ENCODE assay signal across 8 cellular contexts in genomic region chr16:4373909-4374742, GRCh38. TPM values are rescaled to one million over a fixed set of nuclear protein-coding genes. Genes with fewer than 3 reads are reported as not detected.
A peak's percentile ranks its signal among the peaks of the same experiment; 100 is the strongest.
DNase-seq lines count a peak whose midpoint lies in the region; ATAC-seq and TF ChIP-seq lines count a peak whose summit lies in the region.

No MANE protein-coding gene starts in this region.

- H3K18ac ChIP-seq in neuronal stem cell (ENCODE audit: low read length): peak overlapping the region; percentile 94

- peak overlapping the region; percentile 11 for H2BK12ac ChIP-seq in neuronal stem cell (ENCODE audit: low read length)

- H3K9ac ChIP-seq in BLaER1 treated with 17β-estradiol and CSF1 and Interleukin-3, amounts not matched to agents 10 nM and 100 nM: peak overlapping the region in 10 of 11 experiments; percentile 27 to 81 (median 66); a peak in 15 of 22 replicates
- H3K9ac ChIP-seq in neuronal stem cell (ENCODE audit: low read depth, low read length, poor library complexity): peak overlapping the region; percentile 84

- DNase-seq in RWPE2 (ENCODE audit: low spot score) (no peak), fibroblast of peridontal ligament (ENCODE audit: extremely low read depth) (peak; percentile 96), neuronal stem cell (ENCODE audit: low spot score) (no peak), OCI-M2 (lab: John Stamatoyannopoulos, UW; ENCODE audit: unreplicated experiment) (no peak)

- no peak for TF ChIP-seq CTCF in RWPE2 (IDR thresholded peaks at IDR 0.05; ENCODE audit: poor library complexity, severe bottlenecking)

- peaks cover 79 to 96% (median 83%) of the 10 kb centered on the region in 10 experiments for H3K4me1 ChIP-seq in BLaER1 treated with 17β-estradiol and CSF1 and Interleukin-3, amounts not matched to agents 10 nM and 100 nM
- H3K4me1 ChIP-seq in RWPE2 (ENCODE audit: insufficient read depth, poor library complexity, severe bottlenecking) (peaks cover 54% of the 10 kb centered on the region), neuronal stem cell (ENCODE audit: control insufficient read depth in 2 of 2, insufficient read depth in 1 of 2, low read depth in 1 of 2, low read length in 2 of 2) (peaks cover 46 to 48% of the 10 kb centered on the region in 2 donors)

- H3K27ac ChIP-seq in BLaER1 treated with 17β-estradiol and CSF1 and Interleukin-3, amounts not matched to agents 10 nM and 100 nM: peak overlapping the region in 6 of 11 experiments; percentile 15 to 46 (median 36); a peak in 10 of 22 replicates
- H3K27ac ChIP-seq in RWPE2 (ENCODE audit: poor library complexity, severe bottlenecking): peak overlapping the region; percentile 94
- peak overlapping the region; percentile 61 for H3K27ac ChIP-seq in neuronal stem cell (replicated peaks; ENCODE audit: low read length)

- no peak overlapping the region for H3K23ac ChIP-seq in neuronal stem cell (ENCODE audit: low read depth, low read length, poor library complexity)

- H2BK5ac ChIP-seq in neuronal stem cell (ENCODE audit: low read length): peak overlapping the region; percentile 7

- H2AFZ ChIP-seq in neuronal stem cell (ENCODE audit: low read length): peak overlapping the region; percentile 84

- H3K14ac ChIP-seq in neuronal stem cell (ENCODE audit: low read length): no peak overlapping the region

- no peaks in the 10 kb centered on the region for H3K27me3 ChIP-seq in BLaER1 treated with 17β-estradiol and CSF1 and Interleukin-3, amounts not matched to agents 10 nM and 100 nM
- H3K27me3 ChIP-seq in RWPE2 (ENCODE audit: insufficient read depth, poor library complexity, severe bottlenecking) (no peaks in the 10 kb centered on the region), neuronal stem cell (ENCODE audit: control insufficient read depth in 3 of 3, insufficient read depth in 3 of 3, low read depth in 1 of 3, low read length in 3 of 3) (no peaks in the 10 kb centered on the region)

- no peak overlapping the region for H4K8ac ChIP-seq in neuronal stem cell (ENCODE audit: low read depth, low read length)

- no CpG with 5 or more reads among the region's 30 CpGs for WGBS in neuronal stem cell (ENCODE audit: extremely low coverage in 2 of 2, insufficient read length in 2 of 2, insufficient replicate concordance in 1 of 2), 2 donors

- no peak overlapping the region for H3K4ac ChIP-seq in neuronal stem cell (ENCODE audit: low read length)

- ATAC-seq in RWPE2 (ENCODE audit: low read depth) (peak; percentile 14), GM19328 (IDR thresholded peaks at IDR 0.05; ENCODE audit: unreplicated experiment) (no peak), HG02571 (IDR thresholded peaks at IDR 0.05; ENCODE audit: unreplicated experiment) (no peak), HG02938 (IDR thresholded peaks at IDR 0.05; ENCODE audit: unreplicated experiment) (no peak)

- peaks cover 9% of the 10 kb centered on the region for H3K79me1 ChIP-seq in neuronal stem cell (ENCODE audit: low read depth, low read length)

- no peaks in the 10 kb centered on the region for H3K9me3 ChIP-seq in BLaER1 treated with 17β-estradiol and CSF1 and Interleukin-3, amounts not matched to agents 10 nM and 100 nM (replicated peaks in 1 of 11)
- H3K9me3 ChIP-seq in RWPE2 (ENCODE audit: severe bottlenecking): no peaks in the 10 kb centered on the region
- no peaks in the 10 kb centered on the region for H3K9me3 ChIP-seq in neuronal stem cell (replicated peaks in 1 of 2; ENCODE audit: control insufficient read depth in 2 of 2, insufficient read depth in 1 of 2, low read depth in 1 of 2, low read length in 2 of 2)

- H3K36me3 ChIP-seq in BLaER1 treated with 17β-estradiol and CSF1 and Interleukin-3, amounts not matched to agents 10 nM and 100 nM: peaks cover 0 to 54% (median 9%) of the 10 kb centered on the region in 11 experiments; a peak in 11 of 22 replicates
- H3K36me3 ChIP-seq in RWPE2 (ENCODE audit: low read depth) (no peaks in the 10 kb centered on the region), neuronal stem cell (replicated peaks in 1 of 2; ENCODE audit: control insufficient read depth in 2 of 2, insufficient read depth in 2 of 2, low read length in 2 of 2) (no peaks in the 10 kb centered on the region)

- H4K91ac ChIP-seq in neuronal stem cell (ENCODE audit: low read depth, low read length, poor library complexity): peak overlapping the region; percentile 26

- no peak overlapping the region for H3K4me3 ChIP-seq in BLaER1 treated with 17β-estradiol and CSF1 and Interleukin-3, amounts not matched to agents 10 nM and 100 nM
- H3K4me3 ChIP-seq in RWPE2 (ENCODE audit: severe bottlenecking): peak overlapping the region; percentile 91
- peak overlapping the region; percentile 3 to 28 for H3K4me3 ChIP-seq in neuronal stem cell (ENCODE audit: low read length in 2 of 2)

- peaks cover 85 to 99% (median 97%) of the 10 kb centered on the region in 11 experiments for H4K20me1 ChIP-seq in BLaER1 treated with 17β-estradiol and CSF1 and Interleukin-3, amounts not matched to agents 10 nM and 100 nM

- peak overlapping the region; percentile 99 for H2AK5ac ChIP-seq in neuronal stem cell (ENCODE audit: low read depth, low read length)

- H2BK120ac ChIP-seq in neuronal stem cell (ENCODE audit: low read depth, low read length): peak overlapping the region; percentile 76

- H2BK15ac ChIP-seq in neuronal stem cell (ENCODE audit: low read length): peak overlapping the region; percentile 99

- peak overlapping the region; percentile 97 to 100 (median 99) for H3K4me2 ChIP-seq in BLaER1 treated with 17β-estradiol and CSF1 and Interleukin-3, amounts not matched to agents 10 nM and 100 nM
- H3K4me2 ChIP-seq in neuronal stem cell (ENCODE audit: insufficient read depth, low read length, poor library complexity, severe bottlenecking): peak overlapping the region; percentile 48

RNA-seq across cellular contexts. Expression of gene VASN, which starts 2.5 kb away (rescaled TPM):
- polyA plus RNA-seq in neuronal stem cell (2013, experiment 1 of 2): 7.8 TPM
- 7.6 TPM for polyA plus RNA-seq in neuronal stem cell (2013, experiment 2 of 2)

RNA-seq across cellular contexts. Expression of gene PAM16, which starts 23.0 kb away (rescaled TPM):
- polyA plus RNA-seq in neuronal stem cell (2013, experiment 1 of 2): 76.9 TPM
- polyA plus RNA-seq in neuronal stem cell (2013, experiment 2 of 2): 74.7 TPM

RNA-seq across cellular contexts. Expression of gene CORO7, which starts 42.3 kb away (rescaled TPM):
- 8.9 TPM for polyA plus RNA-seq in neuronal stem cell (2013, experiment 1 of 2)
- polyA plus RNA-seq in neuronal stem cell (2013, experiment 2 of 2): 10.3 TPM

RNA-seq across cellular contexts. Expression of gene DNAJA3, which starts 51.5 kb away (rescaled TPM):
- 34.6 TPM for polyA plus RNA-seq in neuronal stem cell (2013, experiment 1 of 2)
- 34.4 TPM for polyA plus RNA-seq in neuronal stem cell (2013, experiment 2 of 2)

RNA-seq across cellular contexts. Expression of gene GLIS2, which starts 58.3 kb away (rescaled TPM):
- polyA plus RNA-seq in neuronal stem cell (2013, experiment 1 of 2): 7.6 TPM
- 7.9 TPM for polyA plus RNA-seq in neuronal stem cell (2013, experiment 2 of 2)

Comparison
In these comparisons a context has a peak if more than half of its experiments do, and no peak if none do; other contexts are left out.
1. H3K27ac ChIP-seq: peak in every context shown above with its lines; median percentile 94 in RWPE2; 61 in neuronal stem cell; 36 in BLaER1 treated with 17β-estradiol and CSF1 and Interleukin-3, amounts not matched to agents 10 nM and 100 nM.
2. H3K4me3 ChIP-seq: peak in RWPE2 (single experiment) and neuronal stem cell (2 of 2); none in BLaER1 treated with 17β-estradiol and CSF1 and Interleukin-3, amounts not matched to agents 10 nM and 100 nM (0 of 10).